Comparison of ENCODE assay signal across 17 cellular contexts in the genomic region with DNA sequence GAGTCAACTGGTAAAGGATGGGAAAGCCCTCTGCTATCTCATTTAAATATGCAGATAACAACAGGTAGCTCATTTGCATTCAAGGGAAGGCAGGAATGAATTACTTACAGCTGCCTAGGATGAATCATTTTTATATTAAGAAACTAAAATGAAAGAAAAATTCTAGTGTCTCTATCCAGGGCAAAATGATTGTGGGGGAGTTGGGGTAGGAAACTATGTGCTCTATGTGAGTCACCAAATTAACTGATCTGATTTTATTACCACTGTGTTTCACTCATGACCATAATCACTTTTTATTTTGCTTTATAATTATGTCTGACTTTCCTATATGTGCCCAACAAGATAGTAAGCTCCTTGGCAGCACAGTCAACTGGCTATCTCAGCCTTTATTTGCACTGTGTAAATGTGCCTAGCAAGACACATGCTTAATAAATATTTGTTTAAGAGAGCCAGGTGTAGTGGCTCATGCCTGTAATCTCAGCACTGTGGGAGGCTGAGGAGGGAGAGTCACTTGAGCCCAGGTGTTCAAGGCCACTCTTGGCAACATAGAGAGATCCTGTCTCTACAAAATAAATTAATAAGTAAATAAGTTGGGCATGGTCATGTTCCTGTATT.
A peak's percentile ranks its signal among the peaks of the same experiment; 100 is the strongest.
DNase-seq lines count a peak whose midpoint lies in the region; ATAC-seq, FAIRE-seq and TF ChIP-seq lines count a peak whose summit lies in the region.
"Had no signal": no experiment of that assay in that cellular context is flagged by ENCODE, and none has a peak within 500 bp of the region (broad histone marks: within the 10 kb centered on the region; RNA-seq: fewer than 3 reads in every experiment).

No MANE protein-coding gene starts in this region.

- H3K79me1 ChIP-seq in mesendoderm (ENCODE audit: low read length) = no peaks in the 10 kb centered on the region

- H3K4me3 Mint-ChIP-seq in HFFc6 = no peak overlapping the region
- H3K4me3 Mint-ChIP-seq in natural killer cell = no peak overlapping the region
- H3K4me3 Mint-ChIP-seq: activated naive CD8-positive, alpha-beta T cell treated with anti-CD3 and anti-CD28 coated beads, Interleukin-2, amount 10 ng/mL, durations not matched to agents 7 days and 5 days; endodermal cell; T-helper 1 cell treated with Interleukin-12 subunit alpha and Interleukin-12 subunit beta and Interleukin-4 antibody, amounts not matched to agents 30 μg/mL and 1 μg/mL, for 36 hours had no signal

- CTCF ChIA-PET in Panc1 (lab: Charles Lee) = no interaction called here

- no peak overlapping the region for H2AK5ac ChIP-seq in mesendoderm (ENCODE audit: low read length)

- no peak overlapping the region for H2BK5ac ChIP-seq in mesendoderm (ENCODE audit: low read length)

- ATAC-seq in Panc1 = peak; percentile 78
- no peak for ATAC-seq in natural killer cell
- ATAC-seq: gastroesophageal sphincter had no signal

- H4K5ac ChIP-seq in mesendoderm (ENCODE audit: low read length) = no peak overlapping the region

- H3K27me3 Mint-ChIP-seq in HFFc6 (ENCODE audit: insufficient read depth) (peaks cover 3% of the 10 kb centered on the region), natural killer cell (ENCODE audit: low read depth in 2 of 2) (no peaks in the 10 kb centered on the region)
- H3K27me3 Mint-ChIP-seq: activated naive CD8-positive, alpha-beta T cell treated with anti-CD3 and anti-CD28 coated beads, Interleukin-2, amount 10 ng/mL, durations not matched to agents 7 days and 5 days had no signal

- FAIRE-seq in RCC 7860 (lab: Jason Lieb, UNC) = no peak
- FAIRE-seq: GM12892 had no signal

- no peak overlapping the region for H3K4ac ChIP-seq in mesendoderm (ENCODE audit: low read depth, low read length)

- H3K9me3 Mint-ChIP-seq in HFFc6 (no peaks in the 10 kb centered on the region), natural killer cell (peaks cover 0 to 5% of the 10 kb centered on the region in 2 donors)
- H3K9me3 Mint-ChIP-seq: activated naive CD8-positive, alpha-beta T cell treated with anti-CD3 and anti-CD28 coated beads, Interleukin-2, amount 10 ng/mL, durations not matched to agents 7 days and 5 days; endodermal cell; T-helper 1 cell treated with Interleukin-12 subunit alpha and Interleukin-12 subunit beta and Interleukin-4 antibody, amounts not matched to agents 30 μg/mL and 1 μg/mL, for 36 hours had no signal

- H3K4me2 ChIP-seq in mesendoderm (ENCODE audit: low read length) = no peak overlapping the region

- H2BK15ac ChIP-seq in mesendoderm (replicated peaks; ENCODE audit: low read depth) = no peak overlapping the region

- H3K23ac ChIP-seq in mesendoderm (ENCODE audit: low read length) = no peak overlapping the region

- H3K27ac Mint-ChIP-seq in HFFc6 = no peak overlapping the region
- H3K27ac Mint-ChIP-seq in natural killer cell = no peak overlapping the region
- H3K27ac Mint-ChIP-seq: activated naive CD8-positive, alpha-beta T cell treated with anti-CD3 and anti-CD28 coated beads, Interleukin-2, amount 10 ng/mL, durations not matched to agents 7 days and 5 days; endodermal cell; T-helper 1 cell treated with Interleukin-12 subunit alpha and Interleukin-12 subunit beta and Interleukin-4 antibody, amounts not matched to agents 30 μg/mL and 1 μg/mL, for 36 hours had no signal

- H3K36me3 Mint-ChIP-seq in HFFc6 (ENCODE audit: low read depth) (no peaks in the 10 kb centered on the region), natural killer cell (no peaks in the 10 kb centered on the region)
- H3K36me3 Mint-ChIP-seq: activated naive CD8-positive, alpha-beta T cell treated with anti-CD3 and anti-CD28 coated beads, Interleukin-2, amount 10 ng/mL, durations not matched to agents 7 days and 5 days had no signal

- H3K18ac ChIP-seq in mesendoderm (ENCODE audit: low read length) = no peak overlapping the region

- H3K36me3 ChIP-seq in Panc1 (ENCODE audit: control insufficient read depth, insufficient read depth, low read length) (no peaks in the 10 kb centered on the region), mesendoderm (ENCODE audit: control insufficient read depth, insufficient read depth, low read length) (no peaks in the 10 kb centered on the region)
- H3K36me3 ChIP-seq: gastroesophageal sphincter, Peyer's patch had no signal

- POLR2A ChIA-PET in Panc1 (lab: Charles Lee) = no interaction called here

- H3K27ac ChIP-seq in Panc1 (ENCODE audit: low read length) (no peak overlapping the region), mesendoderm (ENCODE audit: low read depth, low read length) (no peak overlapping the region)
- H3K27ac ChIP-seq: gastroesophageal sphincter, Peyer's patch had no signal

- H3K4me1 Mint-ChIP-seq in HFFc6 (ENCODE audit: low read depth) (peaks cover 11% of the 10 kb centered on the region), natural killer cell (no peaks in the 10 kb centered on the region)
- H3K4me1 Mint-ChIP-seq: activated naive CD8-positive, alpha-beta T cell treated with anti-CD3 and anti-CD28 coated beads, Interleukin-2, amount 10 ng/mL, durations not matched to agents 7 days and 5 days had no signal

- no peaks in the 10 kb centered on the region for H3K79me2 ChIP-seq in mesendoderm (ENCODE audit: control insufficient read depth, insufficient read depth, low read length)

- H3K4me3 ChIP-seq in Panc1 (ENCODE audit: low read depth in 2 of 2, low read length in 2 of 2) (no peak overlapping the region), mesendoderm (ENCODE audit: low read length) (no peak overlapping the region), foreskin fibroblast (ENCODE audit: low read depth in 1 of 2, low read length in 2 of 2) (no peak overlapping the region)
- H3K4me3 ChIP-seq: gastroesophageal sphincter, Peyer's patch had no signal

- BruUV-seq in Panc1 (replicated peaks; lab: Mats Ljungman, UMichigan) = no TSS peak

- H3K9ac ChIP-seq in mesendoderm (ENCODE audit: low read length) = no peak overlapping the region

- no peak overlapping the region for H3K56ac ChIP-seq in mesendoderm (ENCODE audit: low read length)

- no peak overlapping the region for H2BK120ac ChIP-seq in mesendoderm (ENCODE audit: low read depth, low read length)

- intact Hi-C loops in Panc1 (cut with micrococcal nuclease; ENCODE audit: unreplicated experiment) = no loop called here
- intact Hi-C loops in natural killer cell (cut with micrococcal nuclease) = no loop called here

- no peak for TF ChIP-seq CTCF in Panc1 (IDR thresholded peaks at IDR 0.05)
- TF ChIP-seq CTCF in foreskin fibroblast (IDR thresholded peaks at IDR 0.05; ENCODE audit: low read depth, low read length) = no peak
- TF ChIP-seq CTCF in HFFc6 (IDR thresholded peaks at IDR 0.05) = no peak
- no peak for TF ChIP-seq CTCF in natural killer cell (IDR thresholded peaks at IDR 0.05)

- in situ Hi-C loops in Panc1 (cut with HindIII; ENCODE audit: low pct_unique_long_range_greater_than_20kb, low sequenced_read_pairs) = no loop called here

- peak overlapping the region; percentile 76 for H4K8ac ChIP-seq in mesendoderm (ENCODE audit: low read depth, low read length)

- H3K4me1 ChIP-seq in Panc1 (ENCODE audit: control insufficient read depth, insufficient read depth, low read length) = no peaks in the 10 kb centered on the region
- no peaks in the 10 kb centered on the region for H3K4me1 ChIP-seq in mesendoderm (ENCODE audit: control insufficient read depth, low read depth, low read length)
- H3K4me1 ChIP-seq: gastroesophageal sphincter, Peyer's patch had no signal

- no peaks in the 10 kb centered on the region for H3K9me3 ChIP-seq in Panc1 (ENCODE audit: control insufficient read depth, insufficient read depth, low read depth, low read length)
- H3K9me3 ChIP-seq: gastroesophageal sphincter, Peyer's patch had no signal

- H3K27me3 ChIP-seq in Panc1 (ENCODE audit: control insufficient read depth, insufficient read depth, low read length) (no peaks in the 10 kb centered on the region), mesendoderm (ENCODE audit: insufficient read depth, low read length, poor library complexity) (no peaks in the 10 kb centered on the region)
- H3K27me3 ChIP-seq: gastroesophageal sphincter, Peyer's patch had no signal

- peak; percentile 83 for DNase-seq in COR-L47 (lab: John Stamatoyannopoulos, UW)
- DNase-seq in NCI-H1417 treated with DMSO at 0.1 percent for 48 hours (lab: John Stamatoyannopoulos, UW) = peak; percentile 83
- no peak for DNase-seq in Panc1 (ENCODE audit: low read depth, low spot score)
- DNase-seq in mesendoderm = no peak
- no peak for DNase-seq in foreskin fibroblast
- no peak for DNase-seq in HFFc6
- no peak for DNase-seq in RCC 7860 (ENCODE audit: low spot score)
- no peak for DNase-seq in natural killer cell
- DNase-seq: activated naive CD8-positive, alpha-beta T cell treated with anti-CD3 and anti-CD28 coated beads, Interleukin-2, amount 10 ng/mL, durations not matched to agents 7 days and 5 days; AML-193; endodermal cell; Kasumi-1; midbrain had no signal

Comparison
In these comparisons a context has a peak if more than half of its experiments do, and no peak if none do; other contexts are left out.
1. DNase-seq: peak in COR-L47 (single experiment) and NCI-H1417 treated with DMSO at 0.1 percent for 48 hours (single experiment); none in Panc1 (single experiment), mesendoderm (single experiment), foreskin fibroblast (0 of 2), HFFc6 (single experiment), RCC 7860 (single experiment) and natural killer cell (single experiment).